1 cellular context compared by ENCODE assay signal in genomic region chr7:100676501-100677306, GRCh38.
TF ChIP-seq lines count a peak whose summit lies in the region.

No MANE protein-coding gene starts in this region.

TF ChIP-seq in HepG2, 621 proteins besides CTCF, POLR2A, EP300 and RAD21:
- TF ChIP-seq ZBTB33 (CRISPR knock-in tag; IDR thresholded peaks at IDR 0.05) (peak; percentile 26; the same call in 1 of the 2 replicates), ZBTB38 (CRISPR knock-in tag; IDR thresholded peaks at IDR 0.05) (0 out of 2 replicates have a peak, but pooled peaks have one; percentile 42), PLRG1 (conservative IDR thresholded peaks at IDR 0.05) (no peak), NFAT5 (CRISPR knock-in tag; IDR thresholded peaks at IDR 0.05) (no peak), CCDC6 (CRISPR knock-in tag; IDR thresholded peaks at IDR 0.05) (no peak), HNRNPL (IDR thresholded peaks at IDR 0.05; ENCODE audit: low read depth, low read length) (0 out of 2 replicates have a peak, but pooled peaks have one; percentile 42)
